In genomic region chr12:26938660-26939185, GRCh38 we compare ENCODE assay signal across 8 cellular contexts. TPM values are rescaled to one million over a fixed set of nuclear protein-coding genes. Genes with fewer than 3 reads are reported as not detected.
DNase-seq lines count a peak whose midpoint lies in the region; ATAC-seq and TF ChIP-seq lines count a peak whose summit lies in the region.

No MANE protein-coding gene starts in this region.

- ATAC-seq in GM21576 (IDR thresholded peaks at IDR 0.05; ENCODE audit: unreplicated experiment) (peak; percentile 5), psoas muscle (peak; percentile 10 to 41 (median 21))

- H3K4me1 Mint-ChIP-seq in activated T-helper 1 cell treated with anti-CD3 and anti-CD28 coated beads, Interleukin-12 subunit alpha, Interleukin-12 subunit beta, Interleukin-2, Interleukin-4 antibody, amounts not matched to agents 30 ng/mL and 10 ng/mL and 1 ng/mL, durations not matched to agents 14 hours and 24 hours and 36 hours (ENCODE audit: low read depth) = peaks cover 82% of the 10 kb centered on the region
- H3K4me1 Mint-ChIP-seq in glutamatergic neuron (ENCODE audit: low read depth, unreplicated experiment) = peaks cover 10% of the 10 kb centered on the region

- 0 to 1% (median 0%) methylated on average over 21 to 32 of the region's 32 CpGs for WGBS in psoas muscle, 3 donors

- H3K27ac Mint-ChIP-seq in activated T-helper 1 cell treated with anti-CD3 and anti-CD28 coated beads, Interleukin-12 subunit alpha, Interleukin-12 subunit beta, Interleukin-2, Interleukin-4 antibody, amounts not matched to agents 30 ng/mL and 10 ng/mL and 1 ng/mL, durations not matched to agents 14 hours and 24 hours and 36 hours = peak overlapping the region; percentile 96
- peak overlapping the region; percentile 97 for H3K27ac Mint-ChIP-seq in glutamatergic neuron (ENCODE audit: unreplicated experiment)

- no peaks in the 10 kb centered on the region for H3K27me3 Mint-ChIP-seq in activated T-helper 1 cell treated with anti-CD3 and anti-CD28 coated beads, Interleukin-12 subunit alpha, Interleukin-12 subunit beta, Interleukin-2, Interleukin-4 antibody, amounts not matched to agents 30 ng/mL and 10 ng/mL and 1 ng/mL, durations not matched to agents 14 hours and 24 hours and 36 hours (ENCODE audit: insufficient read depth)
- H3K27me3 Mint-ChIP-seq in glutamatergic neuron (ENCODE audit: unreplicated experiment) = peaks cover 6% of the 10 kb centered on the region

- H3K36me3 ChIP-seq in KOPT-K1 (ENCODE audit: insufficient read depth, low read length) (peaks cover 13% of the 10 kb centered on the region; the same call in 1 of the 2 replicates), psoas muscle (ENCODE audit: insufficient read depth in 1 of 2, low read depth in 1 of 2) (peaks cover 0 to 5% of the 10 kb centered on the region in 2 donors)

- H3K9me3 ChIP-seq in KOPT-K1 (ENCODE audit: insufficient read depth, low read length, poor library complexity, severe bottlenecking) = no peaks in the 10 kb centered on the region
- no peaks in the 10 kb centered on the region for H3K9me3 ChIP-seq in psoas muscle

- H3K27ac ChIP-seq in KOPT-K1 (ENCODE audit: low read depth, low read length, poor library complexity, severe bottlenecking) = peak overlapping the region; percentile 87
- peak overlapping the region; percentile 90 for H3K27ac ChIP-seq in psoas muscle

- peak overlapping the region; percentile 76 for H3K4me3 ChIP-seq in psoas muscle

- no peak for TF ChIP-seq CTCF in glutamatergic neuron (IDR thresholded peaks at IDR 0.05; ENCODE audit: partially characterized antibody, unreplicated experiment)
- no peak for TF ChIP-seq CTCF in psoas muscle (IDR thresholded peaks at IDR 0.05)

- H3K4me1 ChIP-seq in psoas muscle = peaks cover 53% of the 10 kb centered on the region

- peak overlapping the region; percentile 96 for H3K4me3 Mint-ChIP-seq in activated T-helper 1 cell treated with anti-CD3 and anti-CD28 coated beads, Interleukin-12 subunit alpha, Interleukin-12 subunit beta, Interleukin-2, Interleukin-4 antibody, amounts not matched to agents 30 ng/mL and 10 ng/mL and 1 ng/mL, durations not matched to agents 14 hours and 24 hours and 36 hours
- H3K4me3 Mint-ChIP-seq in glutamatergic neuron (ENCODE audit: unreplicated experiment) = peak overlapping the region; percentile 89

- DNase-seq in ELR (ENCODE audit: low read depth) (peak; percentile 62), glutamatergic neuron (peak; percentile 63), psoas muscle (no peak), NCI-H128 (lab: John Stamatoyannopoulos, UW; ENCODE audit: unreplicated experiment) (no peak), C1 segment of cervical spinal cord (lab: John Stamatoyannopoulos, UW) (no peak)
- no peak for DNase-seq in activated T-helper 1 cell treated with anti-CD3 and anti-CD28 coated beads, Interleukin-12 subunit alpha, Interleukin-12 subunit beta, Interleukin-2, Interleukin-4 antibody, amounts not matched to agents 30 ng/mL and 10 ng/mL and 1 ng/mL, durations not matched to agents 14 hours and 24 hours and 36 hours (ENCODE audit: low spot score)

- H3K36me3 Mint-ChIP-seq in activated T-helper 1 cell treated with anti-CD3 and anti-CD28 coated beads, Interleukin-12 subunit alpha, Interleukin-12 subunit beta, Interleukin-2, Interleukin-4 antibody, amounts not matched to agents 30 ng/mL and 10 ng/mL and 1 ng/mL, durations not matched to agents 14 hours and 24 hours and 36 hours (ENCODE audit: low read depth) = peaks cover 19% of the 10 kb centered on the region
- no peaks in the 10 kb centered on the region for H3K36me3 Mint-ChIP-seq in glutamatergic neuron (ENCODE audit: unreplicated experiment)

- H3K27me3 ChIP-seq in psoas muscle (ENCODE audit: insufficient read depth in 3 of 3, low read length in 2 of 3) = no peaks in the 10 kb centered on the region

- H3K9me3 Mint-ChIP-seq in activated T-helper 1 cell treated with anti-CD3 and anti-CD28 coated beads, Interleukin-12 subunit alpha, Interleukin-12 subunit beta, Interleukin-2, Interleukin-4 antibody, amounts not matched to agents 30 ng/mL and 10 ng/mL and 1 ng/mL, durations not matched to agents 14 hours and 24 hours and 36 hours = no peaks in the 10 kb centered on the region
- peaks cover 5% of the 10 kb centered on the region for H3K9me3 Mint-ChIP-seq in glutamatergic neuron (ENCODE audit: unreplicated experiment)

- intact Hi-C loops in activated T-helper 1 cell treated with anti-CD3 and anti-CD28 coated beads, Interleukin-12 subunit alpha, Interleukin-12 subunit beta, Interleukin-2, Interleukin-4 antibody, amounts not matched to agents 30 ng/mL and 10 ng/mL and 1 ng/mL, durations not matched to agents 14 hours and 24 hours and 36 hours (cut with micrococcal nuclease) = loop anchor here (1.0 to 10.0 kb wide), 11 partner anchors 34 to 1886 kb away; partner anchors contain the start of gene TM7SF3
- intact Hi-C loops in psoas muscle (cut with DNase I) = loop anchor here (2.0 kb wide), 1 partner anchor 76 kb away; the partner anchor contains the start of gene TM7SF3 (in 2 of the 2)

RNA-seq across cellular contexts. Expression of gene FGFR1OP2, which starts 0.5 kb away (rescaled TPM):
- total RNA-seq in activated T-helper 1 cell treated with anti-CD3 and anti-CD28 coated beads, Interleukin-12 subunit alpha, Interleukin-12 subunit beta, Interleukin-2, Interleukin-4 antibody, amounts not matched to agents 30 ng/mL and 10 ng/mL and 1 ng/mL, durations not matched to agents 14 hours and 24 hours and 36 hours = 48.3 and 49.9 TPM in 2 replicates
- 22.1 TPM for total RNA-seq in glutamatergic neuron (ENCODE audit: unreplicated experiment)
- total RNA-seq in psoas muscle = 10 to 100 TPM; 26.0 to 31.3 (median 28.4) TPM
- polyA plus RNA-seq in psoas muscle = 10 to 100 TPM; 18.0 to 40.5 (median 20.7) TPM

RNA-seq across cellular contexts. Expression of gene INTS13, which starts 0.9 kb away (rescaled TPM):
- 43.8 and 52.2 TPM in 2 replicates for total RNA-seq in activated T-helper 1 cell treated with anti-CD3 and anti-CD28 coated beads, Interleukin-12 subunit alpha, Interleukin-12 subunit beta, Interleukin-2, Interleukin-4 antibody, amounts not matched to agents 30 ng/mL and 10 ng/mL and 1 ng/mL, durations not matched to agents 14 hours and 24 hours and 36 hours
- total RNA-seq in glutamatergic neuron (ENCODE audit: unreplicated experiment) = 16.9 TPM
- 10 to 100 TPM; 21.3 to 29.6 (median 23.7) TPM for total RNA-seq in psoas muscle
- polyA plus RNA-seq in psoas muscle = 10 to 100 TPM; 21.0 to 35.4 (median 24.6) TPM

Comparison
In these comparisons a context has a peak if more than half of its experiments do, and no peak if none do; other contexts are left out.
1. DNase-seq: peak in ELR (single experiment) and glutamatergic neuron (single experiment); none in activated T-helper 1 cell treated with anti-CD3 and anti-CD28 coated beads, Interleukin-12 subunit alpha, Interleukin-12 subunit beta, Interleukin-2, Interleukin-4 antibody, amounts not matched to agents 30 ng/mL and 10 ng/mL and 1 ng/mL, durations not matched to agents 14 hours and 24 hours and 36 hours (single experiment), psoas muscle (0 of 2), NCI-H128 (single experiment) and C1 segment of cervical spinal cord (0 of 14).